10 cellular contexts compared by ENCODE assay signal in genomic region chr7:150367187-150367510, GRCh38. TPM values are rescaled to one million over a fixed set of nuclear protein-coding genes. Genes with fewer than 3 reads are reported as not detected.
A peak's percentile ranks its signal among the peaks of the same experiment; 100 is the strongest.
DNase-seq lines count a peak whose midpoint lies in the region; ATAC-seq and TF ChIP-seq lines count a peak whose summit lies in the region.
"Had no signal": no experiment of that assay in that cellular context is flagged by ENCODE, and none has a peak within 500 bp of the region (broad histone marks: within the 10 kb centered on the region; RNA-seq: fewer than 3 reads in every experiment).

No MANE protein-coding gene starts in this region.

- H4K20me1 ChIP-seq in OCI-LY3 (ENCODE audit: insufficient read depth, low read length) = peaks cover 24% of the 10 kb centered on the region

- peaks cover 4% of the 10 kb centered on the region for H3K36me3 Mint-ChIP-seq in activated naive CD4-positive, alpha-beta T cell treated with anti-CD3 and anti-CD28 coated beads for 36 hours (ENCODE audit: low read depth)
- H3K36me3 Mint-ChIP-seq in activated naive CD4-positive, alpha-beta T cell treated with anti-CD3 and anti-CD28 coated beads, Interleukin-2, amount 50 U/mL, for 72 hours = peaks cover 0 to 5% of the 10 kb centered on the region in 2 donors
- peaks cover 18% of the 10 kb centered on the region for H3K36me3 Mint-ChIP-seq in effector memory CD8-positive, alpha-beta T cell (ENCODE audit: insufficient read depth)

- no peak for ATAC-seq in activated naive CD4-positive, alpha-beta T cell treated with anti-CD3 and anti-CD28 coated beads, Interleukin-2, amount 50 U/mL, for 72 hours
- no peak for ATAC-seq in effector memory CD8-positive, alpha-beta T cell (replicated peaks)

- no peak overlapping the region for H2AFZ ChIP-seq in OCI-LY3 (ENCODE audit: low read depth, low read length)

- H3K27me3 ChIP-seq in OCI-LY3 (ENCODE audit: low read depth, low read length) (no peaks in the 10 kb centered on the region), thymus (ENCODE audit: control insufficient read depth, insufficient read depth) (no peaks in the 10 kb centered on the region)

- H3K9ac ChIP-seq in OCI-LY3 (ENCODE audit: low read length) = peak overlapping the region; percentile 99

- peaks cover 48% of the 10 kb centered on the region for H3K4me1 Mint-ChIP-seq in activated naive CD4-positive, alpha-beta T cell treated with anti-CD3 and anti-CD28 coated beads for 36 hours (ENCODE audit: low read depth)
- H3K4me1 Mint-ChIP-seq in effector memory CD8-positive, alpha-beta T cell (ENCODE audit: low read depth in 2 of 2) = peaks cover 23 to 25% of the 10 kb centered on the region in 2 donors

- no peak overlapping the region for H3K27ac Mint-ChIP-seq in activated naive CD4-positive, alpha-beta T cell treated with anti-CD3 and anti-CD28 coated beads for 36 hours
- H3K27ac Mint-ChIP-seq in activated naive CD4-positive, alpha-beta T cell treated with anti-CD3 and anti-CD28 coated beads, Interleukin-2, amount 50 U/mL, for 72 hours = no peak overlapping the region
- H3K27ac Mint-ChIP-seq in effector memory CD8-positive, alpha-beta T cell = peak overlapping the region; percentile 25 to 92

- DNase-seq in activated naive CD4-positive, alpha-beta T cell treated with anti-CD3 and anti-CD28 coated beads for 36 hours = no peak
- no peak for DNase-seq in activated naive CD4-positive, alpha-beta T cell treated with anti-CD3 and anti-CD28 coated beads, Interleukin-2, amount 50 U/mL, for 72 hours (ENCODE audit: low spot score in 2 of 2)
- DNase-seq in effector memory CD8-positive, alpha-beta T cell = no peak
- DNase-seq in nucleus accumbens (lab: John Stamatoyannopoulos, UW) = no peak
- no peak for DNase-seq in putamen (ENCODE audit: low spot score)
- DNase-seq in dedifferentiated amniotic fluid mesenchymal stem cell (ENCODE audit: extremely low spot score) = no peak
- DNase-seq: effector memory CD4-positive, alpha-beta T cell; mesendoderm had no signal

- H3K9me3 Mint-ChIP-seq in activated naive CD4-positive, alpha-beta T cell treated with anti-CD3 and anti-CD28 coated beads for 36 hours = no peaks in the 10 kb centered on the region
- no peaks in the 10 kb centered on the region for H3K9me3 Mint-ChIP-seq in activated naive CD4-positive, alpha-beta T cell treated with anti-CD3 and anti-CD28 coated beads, Interleukin-2, amount 50 U/mL, for 72 hours
- H3K9me3 Mint-ChIP-seq in effector memory CD8-positive, alpha-beta T cell = no peaks in the 10 kb centered on the region

- no peaks in the 10 kb centered on the region for H3K27me3 Mint-ChIP-seq in activated naive CD4-positive, alpha-beta T cell treated with anti-CD3 and anti-CD28 coated beads for 36 hours (ENCODE audit: low read depth)
- no peaks in the 10 kb centered on the region for H3K27me3 Mint-ChIP-seq in effector memory CD8-positive, alpha-beta T cell

- H3K27ac ChIP-seq in OCI-LY3 (ENCODE audit: low read length) = peak overlapping the region; percentile 93
- H3K27ac ChIP-seq in thymus (ENCODE audit: low read depth) = peak overlapping the region; percentile 10

- H3K4me3 ChIP-seq in OCI-LY3 (ENCODE audit: low read length) (peak overlapping the region; percentile 92), thymus (ENCODE audit: low read length) (no peak overlapping the region)

- H3K4me1 ChIP-seq in OCI-LY3 (ENCODE audit: low read length) (peaks cover 64% of the 10 kb centered on the region), thymus (ENCODE audit: control insufficient read depth, insufficient read depth, low read length) (peaks cover 46% of the 10 kb centered on the region)

- peak overlapping the region; percentile 6 for H3K4me3 Mint-ChIP-seq in activated naive CD4-positive, alpha-beta T cell treated with anti-CD3 and anti-CD28 coated beads for 36 hours
- H3K4me3 Mint-ChIP-seq in effector memory CD8-positive, alpha-beta T cell = peak overlapping the region in 1 of 2 donors; percentile 91

- H3K36me3 ChIP-seq in OCI-LY3 (replicated peaks; ENCODE audit: low read depth, low read length) (peaks cover 28% of the 10 kb centered on the region), thymus (ENCODE audit: control insufficient read depth, insufficient read depth) (peaks cover 10% of the 10 kb centered on the region)

- peaks cover 42% of the 10 kb centered on the region for H3K79me2 ChIP-seq in OCI-LY3 (ENCODE audit: low read length)

- H3K4me2 ChIP-seq in OCI-LY3 (ENCODE audit: low read length) = peak overlapping the region; percentile 98

- CTCF ChIA-PET in activated naive CD4-positive, alpha-beta T cell treated with anti-CD3 and anti-CD28 coated beads for 36 hours (lab: Charles Lee) = interaction anchor here (0.6 to 1.3 kb wide), 6 partner anchors 9 to 1383 kb away, joined by 3 to 11 read pairs (median 4); no protein-coding TSS in a partner anchor

- no peak for TF ChIP-seq CTCF in OCI-LY3 (IDR thresholded peaks at IDR 0.05; ENCODE audit: low read depth, low read length)

- WGBS in thymus = 11% methylated on average over 3 of the region's 3 CpGs

- intact Hi-C loops in activated naive CD4-positive, alpha-beta T cell treated with anti-CD3 and anti-CD28 coated beads for 36 hours (cut with micrococcal nuclease) = loop anchor here (5.0 kb wide), 1 partner anchor 145 kb away; the partner anchor contains the start of gene GIMAP7

- no peaks in the 10 kb centered on the region for H3K9me3 ChIP-seq in OCI-LY3 (ENCODE audit: insufficient read depth, low read length)
- no peaks in the 10 kb centered on the region for H3K9me3 ChIP-seq in thymus (ENCODE audit: control insufficient read depth)

RNA-seq across cellular contexts. Expression of gene REPIN1, which starts 1.5 kb away (rescaled TPM):
- 10 to 100 TPM; 45.7 to 49.3 TPM for total RNA-seq in activated naive CD4-positive, alpha-beta T cell treated with anti-CD3 and anti-CD28 coated beads for 36 hours
- total RNA-seq in activated naive CD4-positive, alpha-beta T cell treated with anti-CD3 and anti-CD28 coated beads, Interleukin-2, amount 50 U/mL, for 72 hours = 10 to 100 TPM; 57.1 to 77.4 TPM
- polyA plus RNA-seq in thymus = 97.0 TPM

RNA-seq across cellular contexts. Expression of gene ZNF775, which starts 12.0 kb away (rescaled TPM):
- total RNA-seq in activated naive CD4-positive, alpha-beta T cell treated with anti-CD3 and anti-CD28 coated beads for 36 hours = 1 to 10 TPM; 4.5 to 5.2 TPM
- 1 to 10 TPM; 4.4 to 5.0 TPM for total RNA-seq in activated naive CD4-positive, alpha-beta T cell treated with anti-CD3 and anti-CD28 coated beads, Interleukin-2, amount 50 U/mL, for 72 hours
- 6.6 TPM for polyA plus RNA-seq in thymus

RNA-seq across cellular contexts. Expression of gene RARRES2, which starts 25.7 kb away (rescaled TPM):
- total RNA-seq in activated naive CD4-positive, alpha-beta T cell treated with anti-CD3 and anti-CD28 coated beads for 36 hours = not detected
- under 1 TPM in 1 of 2 donors, not detected in 1; 0.12 TPM for total RNA-seq in activated naive CD4-positive, alpha-beta T cell treated with anti-CD3 and anti-CD28 coated beads, Interleukin-2, amount 50 U/mL, for 72 hours
- polyA plus RNA-seq in thymus = 21.9 TPM

RNA-seq across cellular contexts. Expression of gene ACTR3C, which starts 43.8 kb away (rescaled TPM):
- total RNA-seq in activated naive CD4-positive, alpha-beta T cell treated with anti-CD3 and anti-CD28 coated beads for 36 hours = 1 to 10 TPM; 3.1 to 3.4 TPM
- total RNA-seq in activated naive CD4-positive, alpha-beta T cell treated with anti-CD3 and anti-CD28 coated beads, Interleukin-2, amount 50 U/mL, for 72 hours = 1 to 10 TPM; 2.3 to 5.8 TPM
- 2.9 TPM for polyA plus RNA-seq in thymus

RNA-seq across cellular contexts. Expression of gene LRRC61, which starts 44.0 kb away (rescaled TPM):
- total RNA-seq in activated naive CD4-positive, alpha-beta T cell treated with anti-CD3 and anti-CD28 coated beads for 36 hours = 10 to 100 TPM; 10.3 to 13.3 TPM
- total RNA-seq in activated naive CD4-positive, alpha-beta T cell treated with anti-CD3 and anti-CD28 coated beads, Interleukin-2, amount 50 U/mL, for 72 hours = 10 to 100 TPM; 10.8 to 22.3 TPM
- 11.3 TPM for polyA plus RNA-seq in thymus

Comparison
In these comparisons a context has a peak if more than half of its experiments do, and no peak if none do; other contexts are left out.
1. H3K27ac Mint-ChIP-seq: peak in effector memory CD8-positive, alpha-beta T cell (2 of 2); none in activated naive CD4-positive, alpha-beta T cell treated with anti-CD3 and anti-CD28 coated beads for 36 hours (single experiment) and activated naive CD4-positive, alpha-beta T cell treated with anti-CD3 and anti-CD28 coated beads, Interleukin-2, amount 50 U/mL, for 72 hours (0 of 2).